ENCODE assay signal across 22 cellular contexts in genomic region chr7:90773269-90773668, GRCh38.
"Had no signal": no experiment of that assay in that cellular context is flagged by ENCODE, and none has a peak within 500 bp of the region (broad histone marks: within the 10 kb centered on the region; RNA-seq: fewer than 3 reads in every experiment).

No MANE protein-coding gene starts in this region.

- H3K36me3 ChIP-seq: colonic mucosa, esophagus muscularis mucosa, ovary, prostate gland, upper lobe of right lung had no signal

- H3K4me3 ChIP-seq: colonic mucosa, dorsolateral prefrontal cortex, esophagus muscularis mucosa, left ventricle myocardium inferior, ovary, prostate gland, upper lobe of right lung had no signal

- H3K9me3 ChIP-seq: colonic mucosa, esophagus muscularis mucosa, ovary, prostate gland, upper lobe of right lung had no signal

- H3K27me3 ChIP-seq: colonic mucosa, dorsolateral prefrontal cortex, esophagus muscularis mucosa, ovary, upper lobe of right lung had no signal

- DNase-seq: activated CD4-positive, alpha-beta memory T cell treated with anti-CD3 and anti-CD28 coated beads for 36 hours; activated CD4-positive, alpha-beta T cell treated with anti-CD3 and anti-CD28 coated beads for 48 hours; activated effector memory CD4-positive, alpha-beta T cell treated with Interleukin-2 at 50 U/mL for 16 hours; activated naive CD4-positive, alpha-beta T cell treated with anti-CD3 and anti-CD28 coated beads for 36 hours; activated naive CD8-positive, alpha-beta T cell treated with anti-CD3 and anti-CD28 coated beads, Interleukin-2, amount 10 ng/mL, durations not matched to agents 7 days and 5 days; activated T-cell treated with anti-CD3 and anti-CD28 coated beads, Interleukin-2, amount 50 U/mL, for 48 hours; amniotic stem cell; colonic mucosa; dorsolateral prefrontal cortex; hippocampal formation; kidney glomerular epithelial cell; left ventricle myocardium inferior; mammary epithelial cell; midbrain; natural killer cell; ovary; stimulated activated CD4-positive, alpha-beta T cell treated with anti-CD3 and anti-CD28 coated beads, Interleukin-4, amount 100 ng/mL, for 24 hours; stimulated activated naive CD8-positive, alpha-beta T cell treated with anti-CD3 and anti-CD28 coated beads, Interleukin-15, Interleukin-2, amounts not matched to agents 100 U/mL and 50 U/mL, for 24 hours; T-helper 9 cell; upper lobe of right lung had no signal

- ATAC-seq: natural killer cell; stimulated activated naive CD8-positive, alpha-beta T cell treated with anti-CD3 and anti-CD28 coated beads, Interleukin-15, Interleukin-2, amounts not matched to agents 100 U/mL and 50 U/mL, for 24 hours; upper lobe of right lung had no signal

- H3K27ac ChIP-seq: colonic mucosa, dorsolateral prefrontal cortex, esophagus muscularis mucosa, left ventricle myocardium inferior, ovary, prostate gland, upper lobe of right lung had no signal

- H3K4me1 ChIP-seq: colonic mucosa, prostate gland, upper lobe of right lung had no signal
